Comparison of ENCODE assay signal across 8 cellular contexts in genomic region chr20:35698298-35699126, GRCh38. TPM values are rescaled to one million over a fixed set of nuclear protein-coding genes. Genes with fewer than 3 reads are reported as not detected.
DNase-seq lines count a peak whose midpoint lies in the region; ATAC-seq and TF ChIP-seq lines count a peak whose summit lies in the region.

No MANE protein-coding gene starts in this region.

- POLR2A ChIA-PET in activated CD4-positive, alpha-beta memory T cell treated with anti-CD3 and anti-CD28 coated beads, Interleukin-2, amount 10 ng/mL, durations not matched to agents 7 days and 5 days (lab: Charles Lee) = interaction anchor here (0.6 to 23.9 kb wide), 11 partner anchors 14 to 421 kb away, joined by 3 to 503 read pairs (median 6); partner anchors contain the start of genes CPNE1, MMP24OS, PHF20 and RBM12

- peak overlapping the region; percentile 77 for H3K27ac Mint-ChIP-seq in activated CD4-positive, alpha-beta memory T cell treated with anti-CD3 and anti-CD28 coated beads, Interleukin-2, amount 10 ng/mL, durations not matched to agents 7 days and 5 days
- peak overlapping the region; percentile 82 for H3K27ac Mint-ChIP-seq in osteocyte (ENCODE audit: unreplicated experiment)

- ATAC-seq in GM18907 (IDR thresholded peaks at IDR 0.05; ENCODE audit: unreplicated experiment) (peak; percentile 28), HG03520 (IDR thresholded peaks at IDR 0.05; ENCODE audit: unreplicated experiment) (peak; percentile 14), foreskin keratinocyte (peak; percentile 26)

- no peak for DNase-seq in activated CD4-positive, alpha-beta memory T cell treated with anti-CD3 and anti-CD28 coated beads, Interleukin-2, amount 10 ng/mL, durations not matched to agents 7 days and 5 days
- DNase-seq in foreskin keratinocyte (peak in 1 of 2 donors; percentile 10), osteocyte (ENCODE audit: extremely low spot score, unreplicated experiment) (peak; percentile 70), cerebellar nuclear complex (lab: John Stamatoyannopoulos, UW) (no peak), Ammon's horn (ENCODE audit: low spot score) (no peak)

- peak overlapping the region; percentile 93 for H3K4me3 ChIP-seq in ACC112 (ENCODE audit: low read depth, low read length)

- CTCF ChIA-PET in activated CD4-positive, alpha-beta memory T cell treated with anti-CD3 and anti-CD28 coated beads, Interleukin-2, amount 10 ng/mL, durations not matched to agents 7 days and 5 days (lab: Charles Lee) = interaction anchor here (1.0 kb wide), 2 partner anchors 44 to 94 kb away, joined by 4 read pairs; no protein-coding TSS in a partner anchor

- H3K4me1 Mint-ChIP-seq in activated CD4-positive, alpha-beta memory T cell treated with anti-CD3 and anti-CD28 coated beads, Interleukin-2, amount 10 ng/mL, durations not matched to agents 7 days and 5 days = peaks cover 50% of the 10 kb centered on the region
- H3K4me1 Mint-ChIP-seq in osteocyte (ENCODE audit: unreplicated experiment) = peaks cover 32% of the 10 kb centered on the region

- H3K36me3 Mint-ChIP-seq in activated CD4-positive, alpha-beta memory T cell treated with anti-CD3 and anti-CD28 coated beads, Interleukin-2, amount 10 ng/mL, durations not matched to agents 7 days and 5 days (ENCODE audit: low read depth) = peaks cover 56% of the 10 kb centered on the region
- peaks cover 20% of the 10 kb centered on the region for H3K36me3 Mint-ChIP-seq in osteocyte (ENCODE audit: unreplicated experiment)

- H2AFZ ChIP-seq in ACC112 (ENCODE audit: low read length, unreplicated experiment) = peak overlapping the region; percentile 85

- peak overlapping the region; percentile 91 for H3K4me3 Mint-ChIP-seq in activated CD4-positive, alpha-beta memory T cell treated with anti-CD3 and anti-CD28 coated beads, Interleukin-2, amount 10 ng/mL, durations not matched to agents 7 days and 5 days
- H3K4me3 Mint-ChIP-seq in osteocyte (ENCODE audit: unreplicated experiment) = peak overlapping the region; percentile 90

- H3K27me3 ChIP-seq in ACC112 (ENCODE audit: insufficient read depth, low read length) = no peaks in the 10 kb centered on the region
- H3K27me3 ChIP-seq in foreskin keratinocyte = no peaks in the 10 kb centered on the region

- H3K4me1 ChIP-seq in ACC112 (ENCODE audit: control insufficient read depth, insufficient read depth, low read length, unreplicated experiment) (peaks cover 28% of the 10 kb centered on the region), foreskin keratinocyte (peaks cover 12% of the 10 kb centered on the region)

- TF ChIP-seq CTCF in foreskin keratinocyte (conservative IDR thresholded peaks at IDR 0.05) (no peak), osteocyte (IDR thresholded peaks at IDR 0.05) (no peak)

- H3K27ac ChIP-seq in ACC112 (ENCODE audit: low read depth, low read length) (peak overlapping the region; percentile 84; the same call in 1 of the 2 replicates), foreskin keratinocyte (no peak overlapping the region)

- no peaks in the 10 kb centered on the region for H3K27me3 Mint-ChIP-seq in activated CD4-positive, alpha-beta memory T cell treated with anti-CD3 and anti-CD28 coated beads, Interleukin-2, amount 10 ng/mL, durations not matched to agents 7 days and 5 days
- H3K27me3 Mint-ChIP-seq in osteocyte (ENCODE audit: unreplicated experiment) = no peaks in the 10 kb centered on the region

- H3K9me3 Mint-ChIP-seq in activated CD4-positive, alpha-beta memory T cell treated with anti-CD3 and anti-CD28 coated beads, Interleukin-2, amount 10 ng/mL, durations not matched to agents 7 days and 5 days = no peaks in the 10 kb centered on the region
- H3K9me3 Mint-ChIP-seq in osteocyte (ENCODE audit: unreplicated experiment) = no peaks in the 10 kb centered on the region

- H3K36me3 ChIP-seq in ACC112 (ENCODE audit: insufficient read depth, low read length) = peaks cover 10% of the 10 kb centered on the region

- peaks cover 31% of the 10 kb centered on the region for H3K79me2 ChIP-seq in ACC112 (ENCODE audit: control insufficient read depth, insufficient read depth, low read length, unreplicated experiment)

RNA-seq across cellular contexts. Expression of gene NFS1, which starts 0.6 kb away (rescaled TPM):
- total RNA-seq in activated CD4-positive, alpha-beta memory T cell treated with anti-CD3 and anti-CD28 coated beads, Interleukin-2, amount 10 ng/mL, durations not matched to agents 7 days and 5 days = 10 to 100 TPM; 28.3 to 30.8 TPM
- total RNA-seq in foreskin keratinocyte (33.0 and 35.7 TPM in 2 replicates), osteocyte (26.0 and 29.4 TPM in 2 replicates)
- 27.5 and 30.0 TPM in 2 replicates for polyA plus RNA-seq in foreskin keratinocyte

RNA-seq across cellular contexts. Expression of gene ROMO1, which starts 0.7 kb away (rescaled TPM):
- 100 to 1,000 TPM in 1 of 2 experiments, 10 to 100 TPM in 1; 98.4 to 114 TPM for total RNA-seq in activated CD4-positive, alpha-beta memory T cell treated with anti-CD3 and anti-CD28 coated beads, Interleukin-2, amount 10 ng/mL, durations not matched to agents 7 days and 5 days
- total RNA-seq in foreskin keratinocyte (271 and 286 TPM in 2 replicates), osteocyte (110 and 116 TPM in 2 replicates)
- polyA plus RNA-seq in foreskin keratinocyte = 402 and 478 TPM in 2 replicates

RNA-seq across cellular contexts. Expression of gene CPNE1, which starts 33.8 kb away (rescaled TPM):
- 100 to 1,000 TPM; 239 to 243 TPM for total RNA-seq in activated CD4-positive, alpha-beta memory T cell treated with anti-CD3 and anti-CD28 coated beads, Interleukin-2, amount 10 ng/mL, durations not matched to agents 7 days and 5 days
- 129 and 163 TPM in 2 replicates for total RNA-seq in foreskin keratinocyte
- 153 and 183 TPM in 2 replicates for polyA plus RNA-seq in foreskin keratinocyte
- 164 and 180 TPM in 2 replicates for total RNA-seq in osteocyte

RNA-seq across cellular contexts. Expression of gene RBM12, which starts 33.8 kb away (rescaled TPM):
- 100 to 1,000 TPM; 115 to 116 TPM for total RNA-seq in activated CD4-positive, alpha-beta memory T cell treated with anti-CD3 and anti-CD28 coated beads, Interleukin-2, amount 10 ng/mL, durations not matched to agents 7 days and 5 days
- 62.7 and 62.8 TPM in 2 replicates for total RNA-seq in foreskin keratinocyte
- polyA plus RNA-seq in foreskin keratinocyte = 15.0 and 17.3 TPM in 2 replicates
- 85.5 and 97.3 TPM in 2 replicates for total RNA-seq in osteocyte

RNA-seq across cellular contexts. Expression of gene RBM39, which starts 43.5 kb away (rescaled TPM):
- total RNA-seq in activated CD4-positive, alpha-beta memory T cell treated with anti-CD3 and anti-CD28 coated beads, Interleukin-2, amount 10 ng/mL, durations not matched to agents 7 days and 5 days = 100 to 1,000 TPM; 318 to 331 TPM
- total RNA-seq in foreskin keratinocyte (156 and 159 TPM in 2 replicates), osteocyte (324 and 329 TPM in 2 replicates)
- 95.2 and 109 TPM in 2 replicates for polyA plus RNA-seq in foreskin keratinocyte
